Comparison of ENCODE assay signal across 17 cellular contexts in the genomic region with DNA sequence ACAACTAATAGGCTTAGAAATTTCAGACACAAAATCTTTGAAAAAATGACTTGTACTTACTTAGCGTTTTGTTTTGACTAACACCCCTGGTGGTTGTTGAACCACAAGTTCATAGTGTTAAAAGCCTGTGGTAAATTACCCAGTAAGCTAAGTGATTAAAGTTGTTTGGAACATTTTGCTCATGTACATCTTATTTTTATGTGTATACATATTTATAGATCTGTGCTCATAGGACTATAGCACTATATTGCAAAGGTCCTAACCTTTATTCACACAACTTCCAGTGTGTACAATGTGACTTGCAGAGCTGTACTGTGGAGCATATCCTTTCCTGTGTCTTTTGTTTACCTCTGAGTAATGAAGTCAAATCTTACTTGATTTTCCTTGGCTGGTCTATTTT.
"Had no signal": no experiment of that assay in that cellular context is flagged by ENCODE, and none has a peak within 500 bp of the region (broad histone marks: within the 10 kb centered on the region; RNA-seq: fewer than 3 reads in every experiment).

No MANE protein-coding gene starts in this region.

- H3K4me1 ChIP-seq: prostate gland, right lobe of liver, SJCRH30, suprapubic skin had no signal

- H3K9me3 Mint-ChIP-seq: naive thymus-derived CD4-positive, alpha-beta T cell; type B pancreatic cell had no signal

- H3K9me3 ChIP-seq: lower lobe of right lung, prostate gland, right lobe of liver, SJCRH30, suprapubic skin had no signal

- H3K36me3 ChIP-seq: lower lobe of right lung, prostate gland, suprapubic skin had no signal

- H3K27me3 Mint-ChIP-seq: type B pancreatic cell had no signal

- H3K4me3 Mint-ChIP-seq: naive thymus-derived CD4-positive, alpha-beta T cell; type B pancreatic cell had no signal

- ATAC-seq: left cardiac atrium; lower lobe of right lung; naive thymus-derived CD4-positive, alpha-beta T cell; right lobe of liver had no signal

- H3K4me3 ChIP-seq: lower lobe of right lung, prostate gland, right lobe of liver, SJCRH30, suprapubic skin had no signal

- H3K27ac Mint-ChIP-seq: naive thymus-derived CD4-positive, alpha-beta T cell; type B pancreatic cell had no signal

- H3K27ac ChIP-seq: epithelial cell of prostate, lower lobe of right lung, prostate gland, right lobe of liver, SJCRH30, suprapubic skin had no signal

- DNase-seq: activated CD4-positive, alpha-beta T cell treated with anti-CD3 and anti-CD28 coated beads, Interleukin-2, amount 50 U/mL, for 48 hours; activated CD4-positive, CD25-positive, alpha-beta regulatory T cell; activated CD8-positive, alpha-beta memory T cell treated with anti-CD3 and anti-CD28 coated beads, Interleukin-2, amount 50 U/mL, for 48 hours; activated naive CD4-positive, alpha-beta T cell treated with anti-CD3 and anti-CD28 coated beads, Interleukin-2, amount 50 U/mL, for 16 hours; hypothalamus; left cardiac atrium; lower lobe of right lung; naive thymus-derived CD4-positive, alpha-beta T cell; nucleus accumbens; right lobe of liver; SJCRH30; stimulated activated CD4-positive, alpha-beta T cell treated with anti-CD3 and anti-CD28 coated beads, Interleukin-2, amount 100 ng/mL, for 24 hours; stimulated activated naive CD4-positive, alpha-beta T cell had no signal

- H3K27me3 ChIP-seq: right lobe of liver, SJCRH30, suprapubic skin had no signal
